17 cellular contexts compared by ENCODE assay signal in genomic region chr7:23709081-23709746, GRCh38. TPM values are rescaled to one million over a fixed set of nuclear protein-coding genes. Genes with fewer than 3 reads are reported as not detected.
"Had no signal": no experiment of that assay in that cellular context is flagged by ENCODE, and none has a peak within 500 bp of the region (broad histone marks: within the 10 kb centered on the region; RNA-seq: fewer than 3 reads in every experiment).

No MANE protein-coding gene starts in this region.

- H3K27ac ChIP-seq: parathyroid adenoma, thoracic aorta, upper lobe of right lung had no signal

- H3K9ac ChIP-seq: parathyroid adenoma had no signal

- H3K9me3 ChIP-seq: upper lobe of right lung had no signal

- H3K27me3 ChIP-seq: upper lobe of right lung had no signal

- DNase-seq: activated CD4-positive, alpha-beta T cell treated with anti-CD3 and anti-CD28 coated beads, Interleukin-2, amount 50 U/mL, for 48 hours; activated naive CD8-positive, alpha-beta T cell treated with anti-CD3 and anti-CD28 coated beads for 36 hours; activated T-cell treated with anti-CD3 and anti-CD28 coated beads for 4 hours; amniotic stem cell; caudate nucleus; head of caudate nucleus; immature natural killer cell; kidney glomerular epithelial cell; mesendoderm; natural killer cell; stimulated activated CD4-positive, alpha-beta T cell treated with anti-CD3 and anti-CD28 coated beads, Interleukin-4, amount 100 ng/mL, for 24 hours; upper lobe of right lung had no signal

- H2AFZ ChIP-seq: parathyroid adenoma had no signal

- H3K4me3 ChIP-seq: thoracic aorta, upper lobe of right lung had no signal

- H3K4me1 ChIP-seq: parathyroid adenoma, upper lobe of right lung had no signal

- H3K79me2 ChIP-seq: parathyroid adenoma had no signal

- H3K36me3 ChIP-seq: upper lobe of right lung had no signal

- ATAC-seq: natural killer cell; sciatic nerve; stimulated activated effector memory CD8-positive, alpha-beta T cell treated with anti-CD3 and anti-CD28 coated beads, Interleukin-12 subunit alpha, Interleukin-12 subunit beta, amount 100 ng/mL, for 72 hours had no signal

RNA-seq across cellular contexts. Expression of gene STK31, which starts 0.8 kb away (rescaled TPM):
- total RNA-seq: activated naive CD8-positive, alpha-beta T cell treated with anti-CD3 and anti-CD28 coated beads for 36 hours; activated T-helper 1 cell treated with anti-CD3 and anti-CD28 coated beads, Interleukin-12 subunit alpha, Interleukin-12 subunit beta, Interleukin-2, Interleukin-4 antibody, amounts not matched to agents 30 ng/mL and 10 ng/mL and 1 ng/mL, durations not matched to agents 14 hours and 24 hours and 36 hours had no signal
- polyA plus RNA-seq: immature natural killer cell had no signal
